ENCODE assay signal across 8 cellular contexts in genomic region chr17:15436399-15437369, GRCh38. TPM values are rescaled to one million over a fixed set of nuclear protein-coding genes. Genes with fewer than 3 reads are reported as not detected.
DNase-seq lines count a peak whose midpoint lies in the region; TF ChIP-seq lines count a peak whose summit lies in the region.

No MANE protein-coding gene starts in this region.

- peaks cover 17% of the 10 kb centered on the region for H3K9me3 Mint-ChIP-seq in activated T-cell treated with anti-CD3 and anti-CD28 coated beads, Interleukin-2, amount 50 U/mL, for 24 hours

- H3K4me1 Mint-ChIP-seq in activated T-cell treated with anti-CD3 and anti-CD28 coated beads, Interleukin-2, amount 50 U/mL, for 24 hours (ENCODE audit: low read depth), result peaks cover 15% of the 10 kb centered on the region

- peaks cover 48% of the 10 kb centered on the region for H3K36me3 Mint-ChIP-seq in activated T-cell treated with anti-CD3 and anti-CD28 coated beads, Interleukin-2, amount 50 U/mL, for 24 hours (ENCODE audit: low read depth)

- H3K4me3 ChIP-seq in trophoblast cell (ENCODE audit: low read depth, low read length), result no peak overlapping the region
- H3K4me3 ChIP-seq in MM.1S (ENCODE audit: low read length), result no peak overlapping the region

- H3F3A ChIP-seq in MM.1S (ENCODE audit: insufficient read depth, low read length), result no peaks in the 10 kb centered on the region

- H3K14ac ChIP-seq in trophoblast cell (ENCODE audit: low read length), result peak overlapping the region; percentile 39

- no peaks in the 10 kb centered on the region for H3K9me2 ChIP-seq in MM.1S (replicated peaks; ENCODE audit: insufficient read depth, low read length)

- no peaks in the 10 kb centered on the region for H3K79me2 ChIP-seq in trophoblast cell (ENCODE audit: control insufficient read depth, insufficient read depth, low read length, poor library complexity)
- H3K79me2 ChIP-seq in MM.1S (ENCODE audit: low read length), result no peaks in the 10 kb centered on the region

- H3K27ac Mint-ChIP-seq in activated T-cell treated with anti-CD3 and anti-CD28 coated beads, Interleukin-2, amount 50 U/mL, for 24 hours, result peak overlapping the region; percentile 59

- H2BK120ac ChIP-seq in trophoblast cell (ENCODE audit: insufficient read depth, low read length, poor library complexity), result peak overlapping the region; percentile 56

- peaks cover 34% of the 10 kb centered on the region for H3K79me1 ChIP-seq in trophoblast cell (ENCODE audit: low read length)

- DNase-seq in NCI-H82 (lab: John Stamatoyannopoulos, UW) (peak; percentile 57), NCI-H82 treated with DMSO at 0.1 percent for 48 hours (lab: John Stamatoyannopoulos, UW; ENCODE audit: unreplicated experiment) (no peak), NCI-H128 (lab: John Stamatoyannopoulos, UW; ENCODE audit: unreplicated experiment) (peak; percentile 51), glomerular visceral epithelial cell (ENCODE audit: extremely low spot score) (peak; percentile 19), trophoblast cell (peak in 1 of 2 donors; percentile 26), MM.1S (no peak), epidermal melanocyte (ENCODE audit: insufficient read length, low spot score) (no peak)
- no peak for DNase-seq in activated T-cell treated with anti-CD3 and anti-CD28 coated beads, Interleukin-2, amount 50 U/mL, for 24 hours

- H3K4me2 ChIP-seq in trophoblast cell (ENCODE audit: low read length) (no peak overlapping the region), MM.1S (ENCODE audit: low read depth, low read length) (no peak overlapping the region)

- peak overlapping the region; percentile 62 for H2BK12ac ChIP-seq in trophoblast cell (ENCODE audit: low read length)

- peak overlapping the region; percentile 58 for H3K18ac ChIP-seq in trophoblast cell (ENCODE audit: low read length)

- H4K91ac ChIP-seq in trophoblast cell (ENCODE audit: low read depth, low read length), result peak overlapping the region; percentile 52

- WGBS in trophoblast cell (ENCODE audit: extremely low coverage, insufficient coverage, insufficient read length), result no CpG with 5 or more reads among the region's 3 CpGs

- H3K23ac ChIP-seq in trophoblast cell (ENCODE audit: low read length), result no peak overlapping the region

- H3K27me3 ChIP-seq in trophoblast cell (ENCODE audit: insufficient read depth, low read length) (no peaks in the 10 kb centered on the region), MM.1S (replicated peaks; ENCODE audit: insufficient read depth, low read length) (no peaks in the 10 kb centered on the region)

- H3K4ac ChIP-seq in trophoblast cell (ENCODE audit: low read depth, low read length), result no peak overlapping the region

- H4K8ac ChIP-seq in trophoblast cell (ENCODE audit: low read depth, low read length), result peak overlapping the region; percentile 49

- H4K20me1 ChIP-seq in MM.1S (ENCODE audit: insufficient read depth, low read length), result no peaks in the 10 kb centered on the region

- H3K9me3 ChIP-seq in trophoblast cell (ENCODE audit: insufficient read depth, low read depth, low read length) (no peaks in the 10 kb centered on the region), MM.1S (replicated peaks; ENCODE audit: insufficient read depth, low read length) (no peaks in the 10 kb centered on the region)

- H4K12ac ChIP-seq in trophoblast cell (ENCODE audit: low read depth, low read length), result peak overlapping the region; percentile 22

- no peak overlapping the region for H2AFZ ChIP-seq in trophoblast cell (ENCODE audit: insufficient read depth, low read length, poor library complexity)
- no peak overlapping the region for H2AFZ ChIP-seq in MM.1S (ENCODE audit: low read length)

- peaks cover 2 to 13% of the 10 kb centered on the region in 2 experiments for H3K36me3 ChIP-seq in trophoblast cell (ENCODE audit: control insufficient read depth in 1 of 2, insufficient read depth in 2 of 2, low read length in 2 of 2)
- H3K36me3 ChIP-seq in MM.1S (replicated peaks; ENCODE audit: insufficient read depth, low read length), result no peaks in the 10 kb centered on the region

- H3K27me3 Mint-ChIP-seq in activated T-cell treated with anti-CD3 and anti-CD28 coated beads, Interleukin-2, amount 50 U/mL, for 24 hours, result no peaks in the 10 kb centered on the region

- H2AK5ac ChIP-seq in trophoblast cell (ENCODE audit: low read length), result peak overlapping the region; percentile 73

- no peak overlapping the region for H3K4me3 Mint-ChIP-seq in activated T-cell treated with anti-CD3 and anti-CD28 coated beads, Interleukin-2, amount 50 U/mL, for 24 hours

- peak overlapping the region; percentile 54 for H2BK5ac ChIP-seq in trophoblast cell (ENCODE audit: low read depth, low read length, poor library complexity)

- no peak overlapping the region for H3K27ac ChIP-seq in trophoblast cell (ENCODE audit: low read depth, low read length)
- H3K27ac ChIP-seq in MM.1S (ENCODE audit: low read length), result no peak overlapping the region

- H3K4me1 ChIP-seq in trophoblast cell (ENCODE audit: control insufficient read depth in 1 of 2, insufficient read depth in 2 of 2, low read length in 2 of 2) (peaks cover 30 to 33% of the 10 kb centered on the region in 2 experiments), MM.1S (ENCODE audit: low read length) (no peaks in the 10 kb centered on the region)

- no peak for TF ChIP-seq CTCF in MM.1S (IDR thresholded peaks at IDR 0.05; ENCODE audit: low read length)

- H3K9ac ChIP-seq in trophoblast cell (ENCODE audit: low read length), result no peak overlapping the region
- no peak overlapping the region for H3K9ac ChIP-seq in MM.1S (ENCODE audit: low read length)

RNA-seq across cellular contexts. Expression of gene CDRT4, which starts 30.7 kb away (rescaled TPM):
- 10.1 and 12.1 TPM in 2 replicates for polyA plus RNA-seq in trophoblast cell (2013)

Comparison
In these comparisons a context has a peak if more than half of its experiments do, and no peak if none do; other contexts are left out.
1. DNase-seq: peak in NCI-H82 (single experiment), NCI-H128 (single experiment) and glomerular visceral epithelial cell (single experiment); none in NCI-H82 treated with DMSO at 0.1 percent for 48 hours (single experiment), activated T-cell treated with anti-CD3 and anti-CD28 coated beads, Interleukin-2, amount 50 U/mL, for 24 hours (single experiment), MM.1S (single experiment) and epidermal melanocyte (single experiment).